ENCODE assay signal across 1 cellular context in genomic region chr22:46763051-46763705, GRCh38.
TF ChIP-seq lines count a peak whose summit lies in the region.

No MANE protein-coding gene starts in this region.

TF ChIP-seq in HEK293, 187 proteins besides CTCF, POLR2A, EP300 and RAD21 (continued from another document):
- TF ChIP-seq PBX3 (CRISPR knock-in tag; IDR thresholded peaks at IDR 0.05) (no peak), ZNF76 (tag by site-specific recombination; IDR thresholded peaks at IDR 0.05; ENCODE audit: borderline replicate concordance, low read depth) (0 out of 2 replicates have a peak, but pooled peaks have one; percentile 15), WT1 (tag by site-specific recombination; IDR thresholded peaks at IDR 0.05) (no peak), HOXA7 (CRISPR knock-in tag; IDR thresholded peaks at IDR 0.05; ENCODE audit: borderline replicate concordance) (no peak), ZNF148 (tag by site-specific recombination; IDR thresholded peaks at IDR 0.05; ENCODE audit: borderline replicate concordance) (no peak), ZIC2 (tag by site-specific recombination; IDR thresholded peaks at IDR 0.05) (peak; percentile 89), ZFP41 (tag by site-specific recombination; IDR thresholded peaks at IDR 0.05; ENCODE audit: borderline replicate concordance) (no peak), ZNF335 (tag by site-specific recombination; conservative IDR thresholded peaks at IDR 0.05) (peak; percentile 70), ZNF266 (tag by site-specific recombination; IDR thresholded peaks at IDR 0.05; ENCODE audit: low read depth) (no peak), ZNF558 (tag by site-specific recombination; IDR thresholded peaks at IDR 0.05) (no peak)
- TF ChIP-seq, protein P1, sequence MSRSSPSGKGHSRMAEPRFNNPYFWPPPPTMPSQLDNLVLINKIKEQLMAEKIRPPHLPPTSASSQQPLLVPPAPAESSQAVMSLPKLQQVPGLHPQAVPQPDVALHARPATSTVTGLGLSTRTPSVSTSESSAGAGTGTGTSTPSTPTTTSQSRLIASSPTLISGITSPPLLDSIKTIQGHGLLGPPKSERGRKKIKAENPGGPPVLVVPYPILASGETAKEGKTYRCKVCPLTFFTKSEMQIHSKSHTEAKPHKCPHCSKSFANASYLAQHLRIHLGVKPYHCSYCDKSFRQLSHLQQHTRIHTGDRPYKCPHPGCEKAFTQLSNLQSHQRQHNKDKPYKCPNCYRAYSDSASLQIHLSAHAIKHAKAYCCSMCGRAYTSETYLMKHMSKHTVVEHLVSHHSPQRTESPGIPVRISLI (tag by site-specific recombination; IDR thresholded peaks at IDR 0.05): peak; percentile 83
TF ChIP-seq in HEK293: peak in this region for 7.
